Comparison of ENCODE assay signal across 16 cellular contexts in genomic region chr22:47167056-47167455, GRCh38.
"Had no signal": no experiment of that assay in that cellular context is flagged by ENCODE, and none has a peak within 500 bp of the region (broad histone marks: within the 10 kb centered on the region; RNA-seq: fewer than 3 reads in every experiment).

No MANE protein-coding gene starts in this region.

- H3K27me3 Mint-ChIP-seq: activated B cell treated with CpG ODN at 0.5 μM for 24 hours; activated CD4-positive, alpha-beta T cell treated with anti-CD3 and anti-CD28 coated beads, Interleukin-2, amount 10 ng/mL, durations not matched to agents 7 days and 5 days; activated naive CD8-positive, alpha-beta T cell had no signal

- H3K9me3 Mint-ChIP-seq: activated B cell treated with CpG ODN at 0.5 μM for 24 hours; activated CD4-positive, alpha-beta T cell treated with anti-CD3 and anti-CD28 coated beads, Interleukin-2, amount 10 ng/mL, durations not matched to agents 7 days and 5 days; T-helper 1 cell treated with Interleukin-12 subunit alpha and Interleukin-12 subunit beta and Interleukin-4 antibody, amounts not matched to agents 30 μg/mL and 1 μg/mL, for 36 hours had no signal

- H3K36me3 ChIP-seq: breast epithelium, heart left ventricle had no signal

- H3K27ac Mint-ChIP-seq: activated B cell treated with CpG ODN at 0.5 μM for 24 hours; activated CD4-positive, alpha-beta T cell treated with anti-CD3 and anti-CD28 coated beads, Interleukin-2, amount 10 ng/mL, durations not matched to agents 7 days and 5 days; activated naive CD8-positive, alpha-beta T cell; T-helper 1 cell treated with Interleukin-12 subunit alpha and Interleukin-12 subunit beta and Interleukin-4 antibody, amounts not matched to agents 30 μg/mL and 1 μg/mL, for 36 hours had no signal

- H3K4me3 ChIP-seq: breast epithelium, heart left ventricle, tibial artery had no signal

- DNase-seq: activated B cell treated with CpG ODN at 0.5 μM for 24 hours; activated CD4-positive, alpha-beta T cell treated with anti-CD3 and anti-CD28 coated beads, Interleukin-2, amount 10 ng/mL, durations not matched to agents 7 days and 5 days; activated CD8-positive, alpha-beta memory T cell treated with anti-CD3 and anti-CD28 coated beads for 24 hours; activated effector memory CD4-positive, alpha-beta T cell treated with Interleukin-2 at 50 U/mL for 16 hours; anterior cingulate cortex; left ventricle myocardium superior; mesendoderm; retina; small intestine had no signal

- H3K27ac ChIP-seq: breast epithelium, heart left ventricle, parathyroid adenoma, tibial artery had no signal

- H3K4me1 Mint-ChIP-seq: activated CD4-positive, alpha-beta T cell treated with anti-CD3 and anti-CD28 coated beads, Interleukin-2, amount 10 ng/mL, durations not matched to agents 7 days and 5 days had no signal

- H3K9me3 ChIP-seq: breast epithelium, tibial artery had no signal

- H3K27me3 ChIP-seq: breast epithelium, heart left ventricle, tibial artery had no signal

- H3K4me1 ChIP-seq: breast epithelium, parathyroid adenoma, tibial artery had no signal

- ATAC-seq: heart left ventricle, left ventricle myocardium superior, SK-N-SH treated with all-trans-retinoic acid at 6 μM for 48 hours had no signal

- H3K4me3 Mint-ChIP-seq: activated B cell treated with CpG ODN at 0.5 μM for 24 hours; activated CD4-positive, alpha-beta T cell treated with anti-CD3 and anti-CD28 coated beads, Interleukin-2, amount 10 ng/mL, durations not matched to agents 7 days and 5 days; activated naive CD8-positive, alpha-beta T cell; T-helper 1 cell treated with Interleukin-12 subunit alpha and Interleukin-12 subunit beta and Interleukin-4 antibody, amounts not matched to agents 30 μg/mL and 1 μg/mL, for 36 hours had no signal
